In genomic region chr14:22955702-22956575, GRCh38 we compare ENCODE assay signal across 8 cellular contexts. TPM values are rescaled to one million over a fixed set of nuclear protein-coding genes. Genes with fewer than 3 reads are reported as not detected.
DNase-seq lines count a peak whose midpoint lies in the region; ATAC-seq, FAIRE-seq and TF ChIP-seq lines count a peak whose summit lies in the region.

No MANE protein-coding gene starts in this region.

- TF ChIP-seq CTCF in DND-41 (IDR thresholded peaks at IDR 0.05; ENCODE audit: borderline replicate concordance, extremely low read depth, low read length, poor library complexity, severe bottlenecking), result no peak
- no peak for TF ChIP-seq CTCF in osteoblast (IDR thresholded peaks at IDR 0.05; ENCODE audit: extremely low read depth, low read depth, low read length)

- peak overlapping the region; percentile 99 for H3K9ac ChIP-seq in DND-41 (ENCODE audit: low read depth, low read length)

- peak overlapping the region; percentile 79 for H3K4me2 ChIP-seq in DND-41 (ENCODE audit: insufficient read depth, low read length)
- peak overlapping the region; percentile 82 for H3K4me2 ChIP-seq in osteoblast (ENCODE audit: insufficient read depth, low read length)

- ATAC-seq in DND-41 (ENCODE audit: insufficient read depth, low read depth), result no peak

- H3K79me2 ChIP-seq in DND-41 (ENCODE audit: insufficient read depth, low read length) (peaks cover 11% of the 10 kb centered on the region), osteoblast (ENCODE audit: insufficient read depth, low read length) (peaks cover 2% of the 10 kb centered on the region)

- no peak for FAIRE-seq in RCC 7860 (lab: Jason Lieb, UNC)

- peak overlapping the region; percentile 93 for H3K27ac ChIP-seq in DND-41 (ENCODE audit: low read length)
- peak overlapping the region; percentile 61 for H3K27ac ChIP-seq in osteoblast (ENCODE audit: low read depth, low read length)

- H3K9me3 ChIP-seq in DND-41 (ENCODE audit: insufficient read depth, low read length, severe bottlenecking) (no peaks in the 10 kb centered on the region), osteoblast (ENCODE audit: low read depth, low read length) (no peaks in the 10 kb centered on the region)

- DNase-seq in DND-41 (no peak), RCC 7860 (ENCODE audit: low spot score) (peak; percentile 27), erythroblast (lab: John Stamatoyannopoulos, UW) (peak; percentile 66 to 67), osteoblast (ENCODE audit: insufficient read length, low spot score, missing footprints) (peak; percentile 46), NCI-H2029 (lab: John Stamatoyannopoulos, UW) (no peak), DMS 273 (lab: John Stamatoyannopoulos, UW; ENCODE audit: unreplicated experiment) (no peak), superior temporal gyrus (ENCODE audit: extremely low spot score) (no peak)
- DNase-seq in effector CD4-positive, alpha-beta T cell, result no peak

- H3K4me3 ChIP-seq in DND-41 (ENCODE audit: low read depth in 1 of 2, low read length in 2 of 2) (peak overlapping the region; percentile 86 to 98), osteoblast (ENCODE audit: insufficient read depth, low read length) (peak overlapping the region; percentile 81)

- H3K36me3 ChIP-seq in DND-41 (ENCODE audit: insufficient read depth, low read length) (peaks cover 19% of the 10 kb centered on the region), osteoblast (ENCODE audit: insufficient read depth, low read length) (peaks cover 10% of the 10 kb centered on the region)

- H2AFZ ChIP-seq in DND-41 (ENCODE audit: low read depth, low read length) (peak overlapping the region; percentile 99), osteoblast (ENCODE audit: low read length) (peak overlapping the region; percentile 98)

- peaks cover 25% of the 10 kb centered on the region for H3K4me1 ChIP-seq in DND-41 (ENCODE audit: insufficient read depth, low read length)
- H3K4me1 ChIP-seq in osteoblast (ENCODE audit: insufficient read depth, low read length), result peaks cover 11% of the 10 kb centered on the region

- H4K20me1 ChIP-seq in DND-41 (ENCODE audit: insufficient read depth, low read length) (no peaks in the 10 kb centered on the region), osteoblast (ENCODE audit: insufficient read depth, low read length) (no peaks in the 10 kb centered on the region)

- TF ChIP-seq POLR2A in erythroblast (IDR thresholded peaks at IDR 0.05; ENCODE audit: low read length), result no peak

- no peaks in the 10 kb centered on the region for H3K27me3 ChIP-seq in DND-41 (ENCODE audit: insufficient read depth, low read length, poor library complexity)
- H3K27me3 ChIP-seq in osteoblast (ENCODE audit: insufficient read depth, low read length), result no peaks in the 10 kb centered on the region

RNA-seq across cellular contexts. Expression of gene HAUS4, which starts 1.0 kb away (rescaled TPM):
- total RNA-seq in osteoblast, result 43.4 and 46.9 TPM in 2 replicates

RNA-seq across cellular contexts. Expression of gene AJUBA, which starts 26.4 kb away (rescaled TPM):
- 63.9 and 74.9 TPM in 2 replicates for total RNA-seq in osteoblast

RNA-seq across cellular contexts. Expression of gene PRMT5, which starts 26.8 kb away (rescaled TPM):
- total RNA-seq in osteoblast, result 49.2 and 56.3 TPM in 2 replicates

RNA-seq across cellular contexts. Expression of gene RBM23, which starts 37.0 kb away (rescaled TPM):
- 79.0 and 98.1 TPM in 2 replicates for total RNA-seq in osteoblast

RNA-seq across cellular contexts. Expression of gene C14orf93, which starts 54.0 kb away (rescaled TPM):
- total RNA-seq in osteoblast, result 12.4 and 15.9 TPM in 2 replicates

Comparison
In these comparisons a context has a peak if more than half of its experiments do, and no peak if none do; other contexts are left out.
1. DNase-seq: peak in RCC 7860 (single experiment), erythroblast (2 of 2) and osteoblast (single experiment); none in DND-41 (single experiment), NCI-H2029 (single experiment), effector CD4-positive, alpha-beta T cell (single experiment), DMS 273 (single experiment) and superior temporal gyrus (single experiment).